In the genomic region with DNA sequence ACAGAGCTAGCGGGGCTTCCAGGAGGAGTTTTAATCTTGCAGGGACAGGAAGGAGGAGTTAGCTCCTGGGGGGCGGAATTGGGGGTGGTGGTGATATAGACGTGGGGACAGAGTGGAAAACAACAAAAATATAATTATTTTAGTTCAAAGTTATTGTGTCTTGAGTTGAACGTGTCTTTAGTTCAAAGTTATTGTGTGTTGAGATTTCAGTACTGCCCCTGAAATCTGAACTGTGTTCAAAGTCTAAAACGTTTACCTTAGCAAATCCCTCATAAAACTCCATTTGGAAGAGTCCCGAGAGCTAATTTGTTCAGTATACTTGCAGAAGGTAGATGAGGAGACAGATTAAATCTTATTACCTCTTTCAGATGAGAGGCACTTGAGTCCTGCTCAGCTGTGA, we compare ENCODE assay signal across 8 cellular contexts.
A peak's percentile ranks its signal among the peaks of the same experiment; 100 is the strongest.
DNase-seq lines count a peak whose midpoint lies in the region; ATAC-seq and TF ChIP-seq lines count a peak whose summit lies in the region.
"Not testable (repeated sequence)": the region's sequence is repeated elsewhere in the genome, so short reads cannot be mapped to it uniquely, and the experiment has no call there.

No MANE protein-coding gene starts in this region.

- not testable (repeated sequence) for ATAC-seq in activated T-cell treated with anti-CD3 and anti-CD28 coated beads, Interleukin-2, amount 50 U/mL, for 72 hours (replicated peaks in 1 of 2)

- H3K4me1 Mint-ChIP-seq in activated T-cell treated with anti-CD3 and anti-CD28 coated beads, Interleukin-2, amount 50 U/mL, for 72 hours (ENCODE audit: low read depth) = peaks cover 32% of the 10 kb centered on the region
- not testable (repeated sequence) for H3K4me1 Mint-ChIP-seq in immature natural killer cell

- not testable (repeated sequence) for H3K9me3 ChIP-seq in MM.1S (replicated peaks; ENCODE audit: insufficient read depth, low read length); SJCRH30 (replicated peaks); neuronal stem cell (replicated peaks in 1 of 2; ENCODE audit: control insufficient read depth in 2 of 2, insufficient read depth in 1 of 2, low read depth in 1 of 2, low read length in 2 of 2); vagina

- not testable (repeated sequence) for H3K27ac ChIP-seq in MM.1S (ENCODE audit: low read length); SJCRH30; neuronal stem cell (replicated peaks; ENCODE audit: low read length)
- H3K27ac ChIP-seq in dorsolateral prefrontal cortex (peak overlapping the region in 11 of 59 donors; percentile 37 to 82 (median 61)), vagina (peak overlapping the region; percentile 83)

- H3K18ac ChIP-seq in neuronal stem cell (ENCODE audit: low read length) = not testable (repeated sequence)

- no CpG with 5 or more reads among the region's 6 CpGs for WGBS in neuronal stem cell (ENCODE audit: extremely low coverage in 2 of 2, insufficient read length in 2 of 2, insufficient replicate concordance in 1 of 2), 2 donors

- not testable (repeated sequence) for H3K27me3 Mint-ChIP-seq in activated T-cell treated with anti-CD3 and anti-CD28 coated beads, Interleukin-2, amount 50 U/mL, for 72 hours (ENCODE audit: low read depth); immature natural killer cell (ENCODE audit: low read depth in 3 of 3)

- not testable (repeated sequence) for TF ChIP-seq CTCF in MM.1S (IDR thresholded peaks at IDR 0.05; ENCODE audit: low read length); dorsolateral prefrontal cortex (IDR thresholded peaks at IDR 0.05 in 54 of 56, conservative IDR thresholded peaks at IDR 0.05 in 2 of 56; ENCODE audit: low read depth in 1 of 56, partially characterized antibody in 56 of 56); vagina (IDR thresholded peaks at IDR 0.05)

- not testable (repeated sequence) for H3K27me3 ChIP-seq in MM.1S (replicated peaks; ENCODE audit: insufficient read depth, low read length); SJCRH30; dorsolateral prefrontal cortex; neuronal stem cell (ENCODE audit: control insufficient read depth in 3 of 3, insufficient read depth in 3 of 3, low read depth in 1 of 3, low read length in 3 of 3); vagina

- not testable (repeated sequence) for H2AK5ac ChIP-seq in neuronal stem cell (ENCODE audit: low read depth, low read length)

- H3K4me3 ChIP-seq in MM.1S (ENCODE audit: low read length) (0 out of 2 replicates have a peak overlapping the region, but pooled peaks have one; percentile 64), SJCRH30 (peak overlapping the region; percentile 39), dorsolateral prefrontal cortex (peak overlapping the region in 54 of 59 donors; percentile 43 to 75 (median 68)), neuronal stem cell (ENCODE audit: low read length in 2 of 2) (peak overlapping the region in 1 of 2 donors; percentile 56), vagina (peak overlapping the region; percentile 78 to 80)

- H2BK120ac ChIP-seq in neuronal stem cell (ENCODE audit: low read depth, low read length) = not testable (repeated sequence)

- H4K91ac ChIP-seq in neuronal stem cell (ENCODE audit: low read depth, low read length, poor library complexity) = not testable (repeated sequence)

- H3K4me1 ChIP-seq in MM.1S (ENCODE audit: low read length) = peaks cover 15% of the 10 kb centered on the region
- H3K4me1 ChIP-seq in SJCRH30; neuronal stem cell (ENCODE audit: control insufficient read depth in 2 of 2, insufficient read depth in 1 of 2, low read depth in 1 of 2, low read length in 2 of 2); vagina: not testable (repeated sequence)

- not testable (repeated sequence) for TF ChIP-seq POLR2A in vagina (IDR thresholded peaks at IDR 0.05)

- H3K4ac ChIP-seq in neuronal stem cell (ENCODE audit: low read length) = not testable (repeated sequence)

- not testable (repeated sequence) for H2AFZ ChIP-seq in MM.1S (ENCODE audit: low read length)
- H2AFZ ChIP-seq in neuronal stem cell (ENCODE audit: low read length) = peak overlapping the region; percentile 94

- not testable (repeated sequence) for H3K9me3 Mint-ChIP-seq in activated T-cell treated with anti-CD3 and anti-CD28 coated beads, Interleukin-2, amount 50 U/mL, for 72 hours; immature natural killer cell

- not testable (repeated sequence) for H3K27ac Mint-ChIP-seq in activated T-cell treated with anti-CD3 and anti-CD28 coated beads, Interleukin-2, amount 50 U/mL, for 72 hours
- peak overlapping the region in 2 of 6 donors; percentile 34 to 58 for H3K27ac Mint-ChIP-seq in immature natural killer cell

- not testable (repeated sequence) for H4K8ac ChIP-seq in neuronal stem cell (ENCODE audit: low read depth, low read length)

- not testable (repeated sequence) for H3K36me3 Mint-ChIP-seq in activated T-cell treated with anti-CD3 and anti-CD28 coated beads, Interleukin-2, amount 50 U/mL, for 72 hours (ENCODE audit: insufficient read depth in 2 of 2); immature natural killer cell

- H4K20me1 ChIP-seq in MM.1S (ENCODE audit: insufficient read depth, low read length) = not testable (repeated sequence)

- H2BK12ac ChIP-seq in neuronal stem cell (ENCODE audit: low read length) = not testable (repeated sequence)

- not testable (repeated sequence) for H3K9me2 ChIP-seq in MM.1S (replicated peaks; ENCODE audit: insufficient read depth, low read length)

- DNase-seq in DMS 273 (lab: John Stamatoyannopoulos, UW; ENCODE audit: unreplicated experiment) = peak; percentile 31
- DNase-seq in MM.1S; SJCRH30; activated T-cell treated with anti-CD3 and anti-CD28 coated beads, Interleukin-2, amount 50 U/mL, for 72 hours; dorsolateral prefrontal cortex; immature natural killer cell; neuronal stem cell (ENCODE audit: low spot score); vagina (ENCODE audit: extremely low spot score in 2 of 2): not testable (repeated sequence)

- H3K36me3 ChIP-seq in MM.1S (replicated peaks; ENCODE audit: insufficient read depth, low read length); SJCRH30; neuronal stem cell (replicated peaks in 1 of 2; ENCODE audit: control insufficient read depth in 2 of 2, insufficient read depth in 2 of 2, low read length in 2 of 2); vagina: not testable (repeated sequence)

- H2BK15ac ChIP-seq in neuronal stem cell (ENCODE audit: low read length) = not testable (repeated sequence)

- intact Hi-C loops in dorsolateral prefrontal cortex (cut with DNase I) = loop anchor here (10.0 kb wide), 1 partner anchor 172 kb away; a partner anchor contains a TSS
- intact Hi-C loops in vagina (cut with DNase I) = not testable (repeated sequence)

- H3K79me1 ChIP-seq in neuronal stem cell (ENCODE audit: low read depth, low read length) = not testable (repeated sequence)

- H3K9ac ChIP-seq in MM.1S (ENCODE audit: low read length); neuronal stem cell (ENCODE audit: low read depth, low read length, poor library complexity): not testable (repeated sequence)

- not testable (repeated sequence) for H3K23ac ChIP-seq in neuronal stem cell (ENCODE audit: low read depth, low read length, poor library complexity)

- H2BK5ac ChIP-seq in neuronal stem cell (ENCODE audit: low read length) = not testable (repeated sequence)

- peak overlapping the region; percentile 82 to 84 for H3K4me3 Mint-ChIP-seq in activated T-cell treated with anti-CD3 and anti-CD28 coated beads, Interleukin-2, amount 50 U/mL, for 72 hours
- H3K4me3 Mint-ChIP-seq in immature natural killer cell = peak overlapping the region in 4 of 5 donors; percentile 62 to 96 (median 90)

- H3F3A ChIP-seq in MM.1S (ENCODE audit: insufficient read depth, low read length) = peaks cover 21% of the 10 kb centered on the region

- not testable (repeated sequence) for H3K79me2 ChIP-seq in MM.1S (ENCODE audit: low read length)

- H3K14ac ChIP-seq in neuronal stem cell (ENCODE audit: low read length) = not testable (repeated sequence)

- H3K4me2 ChIP-seq in MM.1S (ENCODE audit: low read depth, low read length) (peak overlapping the region; percentile 81; the same call in 1 of the 2 replicates), neuronal stem cell (ENCODE audit: insufficient read depth, low read length, poor library complexity, severe bottlenecking) (peak overlapping the region; percentile 75)
